In the genomic region with DNA sequence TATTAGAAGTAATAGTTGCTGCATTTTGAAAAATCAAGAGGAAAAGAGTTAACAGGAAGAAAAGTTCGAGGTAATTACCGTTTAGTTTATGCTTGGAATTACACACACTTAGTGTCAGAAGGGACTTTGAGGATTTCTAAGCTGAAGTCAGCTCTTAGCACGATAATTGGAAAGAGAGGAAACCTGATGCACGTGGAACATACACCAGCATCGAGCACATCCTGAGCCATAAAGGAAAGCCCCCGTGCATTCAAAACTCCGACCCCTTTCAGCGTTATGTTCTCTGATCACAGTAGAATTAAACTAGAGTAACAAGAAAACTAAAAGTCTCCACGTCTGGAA, we compare ENCODE assay signal across 8 cellular contexts. TPM values are rescaled to one million over a fixed set of nuclear protein-coding genes. Genes with fewer than 3 reads are reported as not detected.
DNase-seq lines count a peak whose midpoint lies in the region; ATAC-seq, FAIRE-seq and TF ChIP-seq lines count a peak whose summit lies in the region.

No MANE protein-coding gene starts in this region.

- no peak for TF ChIP-seq POLR2A in GM12891 (IDR thresholded peaks at IDR 0.05; ENCODE audit: low read depth, low read length)

- H3K27me3 ChIP-seq in SU-DHL-6 (ENCODE audit: low read length) (no peaks in the 10 kb centered on the region), right cardiac atrium (ENCODE audit: control insufficient read depth, insufficient read depth) (no peaks in the 10 kb centered on the region)

- H3K4me2 ChIP-seq in SU-DHL-6 (ENCODE audit: low read depth, low read length, poor library complexity, severe bottlenecking): peak overlapping the region; percentile 94

- peak overlapping the region; percentile 67 for H3K9ac ChIP-seq in SU-DHL-6 (ENCODE audit: low read length)

- intact Hi-C loops in activated CD4-positive, alpha-beta T cell treated with anti-CD3 and anti-CD28 coated beads, Interleukin-2, amount 10 ng/mL, durations not matched to agents 24 days and 14 days (cut with micrococcal nuclease): loop anchor here (2.0 to 5.0 kb wide), 7 partner anchors 17 to 1243 kb away; a partner anchor contains a TSS
- intact Hi-C loops in right cardiac atrium (cut with DNase I): no loop called here

- H3F3A ChIP-seq in SU-DHL-6 (ENCODE audit: insufficient read depth): no peaks in the 10 kb centered on the region

- H2AFZ ChIP-seq in SU-DHL-6 (ENCODE audit: low read depth, low read length, severe bottlenecking): peak overlapping the region; percentile 97

- peaks cover 37% of the 10 kb centered on the region for H3K4me1 Mint-ChIP-seq in activated CD4-positive, alpha-beta T cell treated with anti-CD3 and anti-CD28 coated beads, Interleukin-2, amount 10 ng/mL, durations not matched to agents 24 days and 14 days
- peaks cover 26% of the 10 kb centered on the region for H3K4me1 Mint-ChIP-seq in stimulated activated memory B cell treated with anti-CD40 and anti-IgM and Interleukin-4, amounts not matched to agents 10 μg/mL and 1 μg/mL and 100 μg/mL, for 72 hours

- H3K79me2 ChIP-seq in SU-DHL-6 (ENCODE audit: insufficient read depth, low read length): no peaks in the 10 kb centered on the region

- ATAC-seq in HG02884 (IDR thresholded peaks at IDR 0.05; ENCODE audit: unreplicated experiment) (peak; percentile 15), right cardiac atrium (no peak), HG03460 (IDR thresholded peaks at IDR 0.05; ENCODE audit: unreplicated experiment) (no peak)
- no peak for ATAC-seq in stimulated activated memory B cell treated with anti-CD40 and anti-IgM and Interleukin-4, amounts not matched to agents 10 μg/mL and 1 μg/mL and 100 μg/mL, for 72 hours

- H3K27me3 Mint-ChIP-seq in activated CD4-positive, alpha-beta T cell treated with anti-CD3 and anti-CD28 coated beads, Interleukin-2, amount 10 ng/mL, durations not matched to agents 24 days and 14 days: peaks cover 21% of the 10 kb centered on the region
- H3K27me3 Mint-ChIP-seq in stimulated activated memory B cell treated with anti-CD40 and anti-IgM and Interleukin-4, amounts not matched to agents 10 μg/mL and 1 μg/mL and 100 μg/mL, for 72 hours: peaks cover 5% of the 10 kb centered on the region

- H3K9me3 ChIP-seq in SU-DHL-6 (ENCODE audit: insufficient read depth, low read length) (no peaks in the 10 kb centered on the region), right cardiac atrium (ENCODE audit: control insufficient read depth, low read length) (no peaks in the 10 kb centered on the region)

- DNase-seq in activated CD4-positive, alpha-beta T cell treated with anti-CD3 and anti-CD28 coated beads, Interleukin-2, amount 10 ng/mL, durations not matched to agents 24 days and 14 days: no peak
- no peak for DNase-seq in activated CD4-positive, alpha-beta T cell treated with anti-CD3 and anti-CD28 coated beads for 1 hour
- DNase-seq in right cardiac atrium: no peak
- no peak for DNase-seq in GM12891 (ENCODE audit: insufficient read length, low spot score)

- WGBS in right cardiac atrium: under 1% methylated on average over 9 of the region's 9 CpGs

- H3K9me2 ChIP-seq in SU-DHL-6 (replicated peaks; ENCODE audit: insufficient read depth, low read length): no peaks in the 10 kb centered on the region

- peak overlapping the region; percentile 59 for H3K4me3 ChIP-seq in SU-DHL-6 (ENCODE audit: insufficient read depth, low read length, poor library complexity, severe bottlenecking)
- H3K4me3 ChIP-seq in right cardiac atrium (ENCODE audit: low read length): peak overlapping the region; percentile 53

- peak overlapping the region; percentile 76 for H3K4me3 Mint-ChIP-seq in activated CD4-positive, alpha-beta T cell treated with anti-CD3 and anti-CD28 coated beads, Interleukin-2, amount 10 ng/mL, durations not matched to agents 24 days and 14 days
- peak overlapping the region; percentile 77 for H3K4me3 Mint-ChIP-seq in stimulated activated memory B cell treated with anti-CD40 and anti-IgM and Interleukin-4, amounts not matched to agents 10 μg/mL and 1 μg/mL and 100 μg/mL, for 72 hours

- no peak overlapping the region for H3K27ac ChIP-seq in SU-DHL-6 (ENCODE audit: low read depth, low read length)
- H3K27ac ChIP-seq in right cardiac atrium (ENCODE audit: low read length): no peak overlapping the region

- FAIRE-seq in GM12891 (lab: Jason Lieb, UNC): no peak

- no peak for TF ChIP-seq CTCF in SU-DHL-6 (IDR thresholded peaks at IDR 0.05; ENCODE audit: insufficient read depth, low read length, poor library complexity, severe bottlenecking)

- H3K4me1 ChIP-seq in right cardiac atrium (ENCODE audit: control insufficient read depth, insufficient read depth, low read length): no peaks in the 10 kb centered on the region

- H4K20me1 ChIP-seq in SU-DHL-6 (ENCODE audit: low read depth, low read length): no peaks in the 10 kb centered on the region

- H3K36me3 Mint-ChIP-seq in activated CD4-positive, alpha-beta T cell treated with anti-CD3 and anti-CD28 coated beads, Interleukin-2, amount 10 ng/mL, durations not matched to agents 24 days and 14 days (ENCODE audit: low read depth): peaks cover 10% of the 10 kb centered on the region
- peaks cover under 1% of the 10 kb centered on the region for H3K36me3 Mint-ChIP-seq in stimulated activated memory B cell treated with anti-CD40 and anti-IgM and Interleukin-4, amounts not matched to agents 10 μg/mL and 1 μg/mL and 100 μg/mL, for 72 hours

- peak overlapping the region; percentile 73 for H3K27ac Mint-ChIP-seq in activated CD4-positive, alpha-beta T cell treated with anti-CD3 and anti-CD28 coated beads, Interleukin-2, amount 10 ng/mL, durations not matched to agents 24 days and 14 days
- peak overlapping the region; percentile 75 for H3K27ac Mint-ChIP-seq in stimulated activated memory B cell treated with anti-CD40 and anti-IgM and Interleukin-4, amounts not matched to agents 10 μg/mL and 1 μg/mL and 100 μg/mL, for 72 hours

- H3K36me3 ChIP-seq in SU-DHL-6 (ENCODE audit: low read length): no peaks in the 10 kb centered on the region

- H3K9me3 Mint-ChIP-seq in activated CD4-positive, alpha-beta T cell treated with anti-CD3 and anti-CD28 coated beads, Interleukin-2, amount 10 ng/mL, durations not matched to agents 24 days and 14 days: no peaks in the 10 kb centered on the region
- no peaks in the 10 kb centered on the region for H3K9me3 Mint-ChIP-seq in stimulated activated memory B cell treated with anti-CD40 and anti-IgM and Interleukin-4, amounts not matched to agents 10 μg/mL and 1 μg/mL and 100 μg/mL, for 72 hours

TF ChIP-seq in GM12891, 5 proteins besides CTCF, POLR2A, EP300 and RAD21:
- TF ChIP-seq POLR2AphosphoS5 (IDR thresholded peaks at IDR 0.05; ENCODE audit: low read depth, low read length) (no peak), PAX5 (IDR thresholded peaks at IDR 0.05; ENCODE audit: insufficient read depth, low read length, severe bottlenecking) (no peak), SPI1 (IDR thresholded peaks at IDR 0.05; ENCODE audit: low read depth, low read length) (no peak), TAF1 (IDR thresholded peaks at IDR 0.05; ENCODE audit: low read depth, low read length) (no peak), POU2F2 (IDR thresholded peaks at IDR 0.05; ENCODE audit: low read depth, low read length) (no peak)

RNA-seq across cellular contexts. Expression of a gene that starts 0.4 kb away (rescaled TPM):
- total RNA-seq in activated CD4-positive, alpha-beta T cell treated with anti-CD3 and anti-CD28 coated beads, Interleukin-2, amount 10 ng/mL, durations not matched to agents 24 days and 14 days: 14.1 and 14.9 TPM in 2 replicates
- 10 to 100 TPM in 1 of 4 donors, 1 to 10 TPM in 3; 8.6 to 12.1 (median 9.8) TPM for total RNA-seq in right cardiac atrium
- polyA plus RNA-seq in right cardiac atrium: 6.9 TPM
- polyA plus RNA-seq in GM12891 (2012; ENCODE audit: low read depth, missing spikeins): 1.4 TPM
